ENCODE assay signal across 8 cellular contexts in genomic region chr15:50765202-50765967, GRCh38. TPM values are rescaled to one million over a fixed set of nuclear protein-coding genes. Genes with fewer than 3 reads are reported as not detected.
DNase-seq lines count a peak whose midpoint lies in the region; ATAC-seq and TF ChIP-seq lines count a peak whose summit lies in the region.

TSS of gene SPPL2A (minus strand) at chr15:50765706. CDS start at chr15:50765533, 173 bp downstream.

- H4K20me1 ChIP-seq in mammary epithelial cell (ENCODE audit: insufficient read depth, low read length) = no peaks in the 10 kb centered on the region

- POLR2A ChIA-PET in AG04449 (lab: Yijun Ruan, JAX) = interaction anchor here (0.6 to 1.2 kb wide), 4 partner anchors 54 to 410 kb away, joined by 3 to 6 read pairs (median 4); partner anchors contain the start of genes GABPB1 and TRPM7

- H3K79me2 ChIP-seq in mammary epithelial cell (ENCODE audit: insufficient read depth, low read length) = peaks cover 41% of the 10 kb centered on the region

- peak within 1 kb of the TSS; percentile 84 for H3K27ac ChIP-seq in mammary epithelial cell (ENCODE audit: insufficient read depth, low read depth, low read length)

- no peaks in the 10 kb centered on the region for H3K36me3 ChIP-seq in mammary epithelial cell (ENCODE audit: insufficient read depth, low read length)

- peak within 1 kb of the TSS; percentile 90 for H3K4me2 ChIP-seq in mammary epithelial cell (ENCODE audit: insufficient read depth, low read depth, low read length)

- in situ Hi-C loops in mammary epithelial cell (cut with MboI; ENCODE audit: low sequenced_read_pairs in 2 of 2) = no loop called here

- CTCF ChIA-PET in AG04449 (lab: Yijun Ruan, JAX) = interaction anchor here (1.3 kb wide), 1 partner anchor 90 kb away, joined by 3 read pairs; no protein-coding TSS in a partner anchor
- CTCF ChIA-PET in mammary epithelial cell (lab: Charles Lee; ENCODE audit: low non-redundant PET) = interaction anchor here (0.5 to 0.6 kb wide), 2 partner anchors 111 to 120 kb away, joined by 4 to 9 read pairs; no protein-coding TSS in a partner anchor

- ATAC-seq in GM18870 (IDR thresholded peaks at IDR 0.05; ENCODE audit: unreplicated experiment) (peak; percentile 78), HG03108 (IDR thresholded peaks at IDR 0.05; ENCODE audit: unreplicated experiment) (peak; percentile 85)

- BruUV-seq in mammary epithelial cell (replicated peaks; lab: Mats Ljungman, UMichigan) = no TSS peak

- H3K4me3 ChIP-seq in AG04449 (ENCODE audit: low read depth, low read length) = peak within 1 kb of the TSS; percentile 72
- H3K4me3 ChIP-seq in WI38 (ENCODE audit: low read depth, low read length) = peak within 1 kb of the TSS; percentile 82
- peak within 1 kb of the TSS; percentile 66 to 95 (median 90) for H3K4me3 ChIP-seq in mammary epithelial cell (replicated peaks in 1 of 3; ENCODE audit: insufficient read depth in 1 of 3, low read depth in 2 of 3, low read length in 3 of 3)

- intact Hi-C loops in mammary epithelial cell (cut with micrococcal nuclease) = loop anchor here (2.0 to 5.0 kb wide), 3 partner anchors 19 to 112 kb away; partner anchors contain the start of gene TRPM7

- TF ChIP-seq CTCF in AG04449 (IDR thresholded peaks at IDR 0.05; ENCODE audit: insufficient read depth, low read length, missing control alignments) (no peak), WI38 (IDR thresholded peaks at IDR 0.05; ENCODE audit: low read depth, low read length) (no peak), mammary epithelial cell (conservative IDR thresholded peaks at IDR 0.05 in 1 of 2, IDR thresholded peaks at IDR 0.05 in 1 of 2; ENCODE audit: extremely low read depth in 1 of 2, insufficient read depth in 1 of 2, low read depth in 1 of 2, low read length in 2 of 2) (no peak)

- DNase-seq in AG04449 (ENCODE audit: low read depth, low spot score) = no peak
- DNase-seq in NCI-H2227 treated with DMSO at 0.1 percent for 48 hours (lab: John Stamatoyannopoulos, UW) = peak; percentile 74
- DNase-seq in mammary epithelial cell = peak; percentile 85
- peak; percentile 98 for DNase-seq in iPS-NIHi7 (ENCODE audit: extremely low spot score)
- DNase-seq in smooth muscle cell of the brain vasculature (ENCODE audit: low read depth, low spot score) = peak; percentile 53

- no peaks in the 10 kb centered on the region for H3K27me3 ChIP-seq in mammary epithelial cell (ENCODE audit: insufficient read depth, low read length)

- H2AFZ ChIP-seq in mammary epithelial cell (ENCODE audit: low read depth, low read length) = peak within 1 kb of the TSS; percentile 98

- peaks cover 5% of the 10 kb centered on the region for H3K4me1 ChIP-seq in mammary epithelial cell (ENCODE audit: insufficient read depth, low read length)

- 1% methylated on average over 35 of the region's 77 CpGs for WGBS in mammary epithelial cell (ENCODE audit: low coverage, missing lambda C conversion rate)

- H3K9ac ChIP-seq in mammary epithelial cell (ENCODE audit: insufficient read depth, low read length) = peak within 1 kb of the TSS; percentile 89

- dilution Hi-C loops in mammary epithelial cell (cut with HindIII; ENCODE audit: low sequenced_read_pairs) = no loop called here

- no peaks in the 10 kb centered on the region for H3K9me3 ChIP-seq in mammary epithelial cell (replicated peaks; ENCODE audit: insufficient read depth, low read length)

RNA-seq across cellular contexts. Expression of gene SPPL2A, which starts in this region (rescaled TPM):
- total RNA-seq in mammary epithelial cell = 100 to 1,000 TPM in 1 of 2 donors, 10 to 100 TPM in 1; 76.8 to 107 TPM
- polyA plus RNA-seq in mammary epithelial cell = 32.0 TPM
- 57.2 TPM for polyA minus RNA-seq in mammary epithelial cell
